In genomic region chr5:127092690-127093089, GRCh38 we compare ENCODE assay signal across 14 cellular contexts. TPM values are rescaled to one million over a fixed set of nuclear protein-coding genes. Genes with fewer than 3 reads are reported as not detected.
A peak's percentile ranks its signal among the peaks of the same experiment; 100 is the strongest.
DNase-seq lines count a peak whose midpoint lies in the region; ATAC-seq, FAIRE-seq and TF ChIP-seq lines count a peak whose summit lies in the region.
"Had no signal": no experiment of that assay in that cellular context is flagged by ENCODE, and none has a peak within 500 bp of the region (broad histone marks: within the 10 kb centered on the region; RNA-seq: fewer than 3 reads in every experiment).

No MANE protein-coding gene starts in this region.

- TF ChIP-seq CTCF in GM23338 (conservative IDR thresholded peaks at IDR 0.05; ENCODE audit: low read depth in 2 of 2) (no peak), endothelial cell of umbilical vein (IDR thresholded peaks at IDR 0.05; ENCODE audit: extremely low read depth in 1 of 2, insufficient read depth in 1 of 2, low read depth in 1 of 2, low read length in 2 of 2) (no peak), neural progenitor cell (IDR thresholded peaks at IDR 0.05) (no peak), WERI-Rb-1 (IDR thresholded peaks at IDR 0.05; ENCODE audit: low read depth, low read length) (no peak)

- H3K4me2 ChIP-seq in GM23338 (no peak overlapping the region), endothelial cell of umbilical vein (ENCODE audit: insufficient read depth, low read length) (no peak overlapping the region), neural progenitor cell (no peak overlapping the region)

- H3K9me3 Mint-ChIP-seq in GM23338, result no peaks in the 10 kb centered on the region
- H3K9me3 Mint-ChIP-seq in neural progenitor cell, result no peaks in the 10 kb centered on the region

- no peak for FAIRE-seq in endothelial cell of umbilical vein (lab: Jason Lieb, UNC)

- H3K27me3 ChIP-seq in GM23338 (ENCODE audit: insufficient read depth) (no peaks in the 10 kb centered on the region), endothelial cell of umbilical vein (ENCODE audit: control insufficient read depth in 2 of 2, insufficient read depth in 2 of 2, low read length in 2 of 2) (peaks cover 0 to 5% of the 10 kb centered on the region in 2 experiments), neural progenitor cell (no peaks in the 10 kb centered on the region), WERI-Rb-1 (ENCODE audit: insufficient read depth, low read depth, severe bottlenecking) (no peaks in the 10 kb centered on the region)
- H3K27me3 ChIP-seq: SJSA1, tibial artery had no signal

- H3K36me3 ChIP-seq in GM23338 (ENCODE audit: insufficient read depth) (no peaks in the 10 kb centered on the region), endothelial cell of umbilical vein (ENCODE audit: control insufficient read depth in 2 of 2, extremely low read depth in 1 of 2, insufficient read depth in 2 of 2, low read length in 2 of 2) (no peaks in the 10 kb centered on the region), neural progenitor cell (no peaks in the 10 kb centered on the region), WERI-Rb-1 (no peaks in the 10 kb centered on the region)
- H3K36me3 ChIP-seq: SJSA1, tibial artery had no signal

- dilution Hi-C loops in endothelial cell of umbilical vein (cut with MboI; ENCODE audit: extremely low pct_ligation_motif_present, low sequenced_read_pairs), result no loop called here

- no peaks in the 10 kb centered on the region for H3K36me3 Mint-ChIP-seq in GM23338 (ENCODE audit: low read depth)
- H3K36me3 Mint-ChIP-seq in neural progenitor cell, result no peaks in the 10 kb centered on the region

- intact Hi-C loops in endothelial cell of umbilical vein (cut with micrococcal nuclease), result no loop called here

- H3K27me3 Mint-ChIP-seq in GM23338 (ENCODE audit: insufficient read depth, low read depth, poor library complexity), result peaks cover 6% of the 10 kb centered on the region
- H3K27me3 Mint-ChIP-seq in neural progenitor cell (ENCODE audit: insufficient read depth, low read depth), result peaks cover 2% of the 10 kb centered on the region

- no peaks in the 10 kb centered on the region for H3K9me3 ChIP-seq in endothelial cell of umbilical vein (replicated peaks; ENCODE audit: control insufficient read depth, insufficient read depth, low read length)
- no peaks in the 10 kb centered on the region for H3K9me3 ChIP-seq in neural progenitor cell (ENCODE audit: low read depth)
- H3K9me3 ChIP-seq in WERI-Rb-1 (ENCODE audit: severe bottlenecking), result no peaks in the 10 kb centered on the region
- H3K9me3 ChIP-seq: SJSA1, tibial artery had no signal

- no peak overlapping the region for H3K27ac ChIP-seq in GM23338 (ENCODE audit: low read depth)
- H3K27ac ChIP-seq in endothelial cell of umbilical vein (ENCODE audit: insufficient read depth, low read depth, low read length), result no peak overlapping the region
- no peak overlapping the region for H3K27ac ChIP-seq in neural progenitor cell
- no peak overlapping the region for H3K27ac ChIP-seq in WERI-Rb-1
- H3K27ac ChIP-seq: SJSA1, tibial artery had no signal

- DNase-seq in GM23338 (ENCODE audit: low spot score) (peak; percentile 55), NCI-H69 (lab: John Stamatoyannopoulos, UW) (peak; percentile 71), endothelial cell of umbilical vein (ENCODE audit: low read depth, low spot score) (no peak), neural progenitor cell (ENCODE audit: low spot score) (peak; percentile 9), SW480 (ENCODE audit: low spot score) (no peak), WERI-Rb-1 (no peak), DMS53 treated with DMSO at 0.1 percent for 48 hours (lab: John Stamatoyannopoulos, UW; ENCODE audit: unreplicated experiment) (no peak)
- DNase-seq: anterior cingulate cortex; effector CD8-positive, alpha-beta T cell; hippocampal formation; NCI-H748 treated with DMSO at 0.1 percent for 48 hours; tibial artery had no signal

- no peaks in the 10 kb centered on the region for H4K20me1 ChIP-seq in GM23338 (replicated peaks; ENCODE audit: insufficient read depth)
- no peaks in the 10 kb centered on the region for H4K20me1 ChIP-seq in endothelial cell of umbilical vein (replicated peaks; ENCODE audit: control insufficient read depth, extremely low read depth, insufficient read depth, low read length)
- no peaks in the 10 kb centered on the region for H4K20me1 ChIP-seq in neural progenitor cell (ENCODE audit: low read depth)

- peak; percentile 55 for ATAC-seq in GM23338

- no peak for TF ChIP-seq POLR2A in endothelial cell of umbilical vein (IDR thresholded peaks at IDR 0.05; ENCODE audit: low read depth, low read length)

- H3K4me3 ChIP-seq in GM23338, result no peak overlapping the region
- H3K4me3 ChIP-seq in endothelial cell of umbilical vein (replicated peaks in 1 of 3; ENCODE audit: insufficient read depth in 1 of 3, low read depth in 1 of 3, low read length in 3 of 3), result no peak overlapping the region
- H3K4me3 ChIP-seq in neural progenitor cell, result no peak overlapping the region
- H3K4me3 ChIP-seq in WERI-Rb-1 (ENCODE audit: low read depth, low read length), result no peak overlapping the region
- H3K4me3 ChIP-seq: lung, SJSA1, tibial artery had no signal

- 0 out of 2 replicates have a peak, but pooled peaks cover under 1% of the 10 kb centered on the region for H3F3A ChIP-seq in GM23338 (replicated peaks; ENCODE audit: low read depth)
- no peaks in the 10 kb centered on the region for H3F3A ChIP-seq in neural progenitor cell (ENCODE audit: low read depth)

- H3K9me1 ChIP-seq in endothelial cell of umbilical vein (replicated peaks; ENCODE audit: control insufficient read depth, extremely low read depth, insufficient read depth, low read length), result no peaks in the 10 kb centered on the region

- no peaks in the 10 kb centered on the region for H3K9me2 ChIP-seq in GM23338 (ENCODE audit: insufficient read depth)

- no peak overlapping the region for H3K27ac Mint-ChIP-seq in GM23338
- H3K27ac Mint-ChIP-seq in neural progenitor cell, result no peak overlapping the region

- peak overlapping the region; percentile 29; the same call in 1 of the 2 replicates for H2AFZ ChIP-seq in GM23338
- H2AFZ ChIP-seq in endothelial cell of umbilical vein (ENCODE audit: low read depth, low read length), result peak overlapping the region; percentile 31
- H2AFZ ChIP-seq in neural progenitor cell (replicated peaks), result peak overlapping the region; percentile 71

- no peak overlapping the region for H3K4me3 Mint-ChIP-seq in GM23338
- H3K4me3 Mint-ChIP-seq in neural progenitor cell, result no peak overlapping the region

- BruUV-seq in endothelial cell of umbilical vein (replicated peaks; lab: Mats Ljungman, UMichigan), result no TSS peak

- POLR2A ChIA-PET in endothelial cell of umbilical vein (lab: Charles Lee), result no interaction called here

- H3K4me1 ChIP-seq in GM23338 (ENCODE audit: insufficient read depth) (peaks cover 54% of the 10 kb centered on the region), endothelial cell of umbilical vein (ENCODE audit: control insufficient read depth, extremely low read depth, insufficient read depth, low read length) (no peaks in the 10 kb centered on the region), neural progenitor cell (peaks cover 28% of the 10 kb centered on the region)
- H3K4me1 ChIP-seq: tibial artery had no signal

- CTCF ChIA-PET in endothelial cell of umbilical vein (lab: Charles Lee), result no interaction called here

- H3K9ac ChIP-seq in endothelial cell of umbilical vein (replicated peaks; ENCODE audit: extremely low read depth, insufficient read depth, low read length) (no peak overlapping the region), neural progenitor cell (no peak overlapping the region)

- H3K4me1 Mint-ChIP-seq in GM23338 (peaks cover 49% of the 10 kb centered on the region), neural progenitor cell (peaks cover 20% of the 10 kb centered on the region)

- H3K79me2 ChIP-seq in GM23338 (replicated peaks; ENCODE audit: insufficient read depth) (no peaks in the 10 kb centered on the region), endothelial cell of umbilical vein (ENCODE audit: control insufficient read depth, insufficient read depth, low read length) (no peaks in the 10 kb centered on the region), neural progenitor cell (ENCODE audit: low read depth) (no peaks in the 10 kb centered on the region)

TF ChIP-seq in endothelial cell of umbilical vein, 7 proteins besides CTCF, POLR2A, EP300 and RAD21:
- no peak for TF ChIP-seq JUN (IDR thresholded peaks at IDR 0.05; ENCODE audit: borderline replicate concordance, insufficient read depth, insufficient read length, low read depth)
- TF ChIP-seq FOS (IDR thresholded peaks at IDR 0.05; ENCODE audit: borderline replicate concordance, insufficient read depth, low read length), result no peak
- no peak for TF ChIP-seq MYC (IDR thresholded peaks at IDR 0.05; ENCODE audit: low read depth, low read length)
- TF ChIP-seq MAX (IDR thresholded peaks at IDR 0.05; ENCODE audit: insufficient read depth, insufficient read length), result no peak
- no peak for TF ChIP-seq POLR2AphosphoS5 (IDR thresholded peaks at IDR 0.05; ENCODE audit: insufficient read depth, low read depth, low read length)
- TF ChIP-seq EZH2 (IDR thresholded peaks at IDR 0.05; ENCODE audit: borderline replicate concordance, low read depth, low read length, severe bottlenecking), result no peak
- no peak for TF ChIP-seq GATA2 (IDR thresholded peaks at IDR 0.05; ENCODE audit: insufficient read depth, insufficient read length, low read depth, low read length)

RNA-seq across cellular contexts. Expression of gene C5orf63, which starts 19.4 kb away (rescaled TPM):
- total RNA-seq in GM23338 (2014; rRNA removed; shearing (Covaris generic)), result 2.1 and 6.8 TPM in 2 replicates
- polyA plus RNA-seq in GM23338 (2016; fragmentation: Nextera tagmentation; extraction: Ambion mirVana) (8.1 and 10.5 TPM in 2 replicates), endothelial cell of umbilical vein (1.3 and 1.4 TPM in 2 replicates)
- total RNA-seq in endothelial cell of umbilical vein (4.0 and 5.3 TPM in 2 replicates), neural progenitor cell (ENCODE audit: low replicate concordance) (0.09 and 1.5 TPM in 2 replicates)
- polyA plus RNA-seq in endothelial cell of umbilical vein (2011; cell fraction: cytosol; rRNA removed), result 2.6 and 2.7 TPM in 2 replicates
- polyA plus RNA-seq in endothelial cell of umbilical vein (2011; cell fraction: nucleus; rRNA removed), result 5.6 and 7.2 TPM in 2 replicates
- 1.1 and 2.6 TPM in 2 replicates for polyA plus RNA-seq in endothelial cell of umbilical vein (2012)
- 2.5 and 3.2 TPM in 2 replicates for polyA minus RNA-seq in endothelial cell of umbilical vein
- not detected for polyA minus RNA-seq in endothelial cell of umbilical vein (2011; cell fraction: cytosol; rRNA and poly(A)+ RNA removed)
- 3.4 and 8.2 TPM in 2 replicates for polyA minus RNA-seq in endothelial cell of umbilical vein (2011; cell fraction: nucleus; rRNA and poly(A)+ RNA removed)

Comparison
In these comparisons a context has a peak if more than half of its experiments do, and no peak if none do; other contexts are left out.
1. DNase-seq: peak in GM23338 (single experiment), NCI-H69 (single experiment) and neural progenitor cell (single experiment); none in endothelial cell of umbilical vein (single experiment), SW480 (single experiment), WERI-Rb-1 (single experiment) and DMS53 treated with DMSO at 0.1 percent for 48 hours (single experiment).
2. Peak in every context shown above with its lines, with median percentiles within 50 percentile points of each other: H2AFZ ChIP-seq.